1 cellular context compared by ENCODE assay signal in the genomic region with DNA sequence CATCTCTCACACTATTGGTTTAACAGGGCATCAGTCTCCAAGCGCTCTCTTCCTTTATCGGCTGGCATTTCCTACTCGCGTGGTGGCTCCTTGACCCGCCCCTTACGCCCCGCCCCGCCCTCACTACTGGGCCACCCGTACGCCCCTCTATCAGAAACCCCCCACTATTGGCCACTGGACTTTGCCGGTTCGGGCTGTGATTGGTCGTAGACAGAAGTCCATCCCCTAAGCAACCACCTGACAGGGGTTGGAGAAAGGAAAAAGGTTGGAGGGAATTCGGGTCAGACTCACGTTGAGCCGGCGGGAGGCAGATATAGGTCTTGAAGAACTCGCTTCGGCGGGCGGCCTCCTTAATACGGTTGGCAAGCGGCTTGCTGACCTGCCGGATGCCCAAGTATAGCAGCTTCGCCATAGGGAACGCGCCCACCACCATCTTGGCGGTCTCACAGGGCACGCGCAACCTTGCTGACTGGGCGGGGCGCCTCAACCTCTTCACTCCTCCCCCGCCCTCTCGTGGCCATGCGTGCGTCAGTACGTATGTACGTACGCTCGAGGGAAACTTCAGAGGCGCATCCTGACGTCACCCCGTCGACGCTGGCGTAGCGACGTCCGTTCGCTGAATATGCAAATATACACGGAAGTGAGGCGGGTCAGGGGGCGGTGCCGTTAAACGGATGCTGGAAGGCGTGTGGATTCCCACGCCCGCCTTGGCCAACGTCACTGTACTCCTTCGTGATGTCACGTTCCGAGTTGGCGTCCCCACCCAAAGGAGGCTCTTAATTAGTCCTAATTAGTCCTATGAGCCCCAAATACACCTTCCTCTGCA.
TF ChIP-seq lines count a peak whose summit lies in the region.

OPA3 (minus strand) TSS at position 471 of the 826 bp plus-strand sequence; CDS start at position 433, 38 bp downstream.

TF ChIP-seq in HepG2, 621 proteins besides CTCF, POLR2A, EP300 and RAD21 (continued from another document and continues in another):
- TF ChIP-seq TFDP1 (CRISPR knock-in tag; IDR thresholded peaks at IDR 0.05; ENCODE audit: borderline replicate concordance) = no peak
- no peak for TF ChIP-seq CCAR2 (optimal IDR thresholded peaks at IDR 0.05; ENCODE audit: low read depth, low read length)
- TF ChIP-seq ZNF703 (CRISPR knock-in tag; IDR thresholded peaks at IDR 0.05; ENCODE audit: borderline replicate concordance) = no peak
- no peak for TF ChIP-seq ZNF296 (CRISPR knock-in tag; conservative IDR thresholded peaks at IDR 0.05)
- TF ChIP-seq GATAD1 (CRISPR knock-in tag; IDR thresholded peaks at IDR 0.05) = peak; percentile 80
- no peak; the same call in 1 of the 2 replicates for TF ChIP-seq ZNF329 (CRISPR knock-in tag; IDR thresholded peaks at IDR 0.05; ENCODE audit: low read depth)
- TF ChIP-seq ZNF331 (CRISPR knock-in tag; IDR thresholded peaks at IDR 0.05) = 0 out of 2 replicates have a peak, but pooled peaks have one; percentile 9
- TF ChIP-seq, protein P1, sequence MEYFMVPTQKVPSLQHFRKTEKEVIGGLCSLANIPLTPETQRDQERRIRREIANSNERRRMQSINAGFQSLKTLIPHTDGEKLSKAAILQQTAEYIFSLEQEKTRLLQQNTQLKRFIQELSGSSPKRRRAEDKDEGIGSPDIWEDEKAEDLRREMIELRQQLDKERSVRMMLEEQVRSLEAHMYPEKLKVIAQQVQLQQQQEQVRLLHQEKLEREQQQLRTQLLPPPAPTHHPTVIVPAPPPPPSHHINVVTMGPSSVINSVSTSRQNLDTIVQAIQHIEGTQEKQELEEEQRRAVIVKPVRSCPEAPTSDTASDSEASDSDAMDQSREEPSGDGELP (IDR thresholded peaks at IDR 0.05; ENCODE audit: borderline replicate concordance, low read depth) = peak; percentile 33; the same call in 1 of the 2 replicates
- 0 out of 2 replicates have a peak, but pooled peaks have one; percentile 19 for TF ChIP-seq PRDM10 (CRISPR knock-in tag; IDR thresholded peaks at IDR 0.05; ENCODE audit: low read depth)
- TF ChIP-seq KDM1A (CRISPR knock-in tag; IDR thresholded peaks at IDR 0.05) = no peak
- peak; percentile 81; the same call in 1 of the 2 replicates for TF ChIP-seq SRF (IDR thresholded peaks at IDR 0.05; ENCODE audit: low read depth, low read length)
- TF ChIP-seq ZNF124 (CRISPR knock-in tag; IDR thresholded peaks at IDR 0.05) = no peak
- TF ChIP-seq RFX3 (CRISPR knock-in tag; IDR thresholded peaks at IDR 0.05) = 0 out of 2 replicates have a peak, but pooled peaks have one; percentile 10
- TF ChIP-seq, protein P2, sequence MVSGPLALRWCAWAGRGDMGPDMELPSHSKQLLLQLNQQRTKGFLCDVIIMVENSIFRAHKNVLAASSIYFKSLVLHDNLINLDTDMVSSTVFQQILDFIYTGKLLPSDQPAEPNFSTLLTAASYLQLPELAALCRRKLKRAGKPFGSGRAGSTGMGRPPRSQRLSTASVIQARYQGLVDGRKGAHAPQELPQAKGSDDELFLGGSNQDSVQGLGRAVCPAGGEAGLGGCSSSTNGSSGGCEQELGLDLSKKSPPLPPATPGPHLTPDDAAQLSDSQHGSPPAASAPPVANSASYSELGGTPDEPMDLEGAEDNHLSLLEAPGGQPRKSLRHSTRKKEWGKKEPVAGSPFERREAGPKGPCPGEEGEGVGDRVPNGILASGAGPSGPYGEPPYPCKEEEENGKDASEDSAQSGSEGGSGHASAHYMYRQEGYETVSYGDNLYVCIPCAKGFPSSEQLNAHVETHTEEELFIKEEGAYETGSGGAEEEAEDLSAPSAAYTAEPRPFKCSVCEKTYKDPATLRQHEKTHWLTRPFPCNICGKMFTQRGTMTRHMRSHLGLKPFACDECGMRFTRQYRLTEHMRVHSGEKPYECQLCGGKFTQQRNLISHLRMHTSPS (CRISPR knock-in tag; IDR thresholded peaks at IDR 0.05; ENCODE audit: low read depth) = no peak
- TF ChIP-seq MYPOP (CRISPR knock-in tag; IDR thresholded peaks at IDR 0.05) = 0 out of 2 replicates have a peak, but pooled peaks have one; percentile 58
- no peak for TF ChIP-seq GRHL1 (CRISPR knock-in tag; conservative IDR thresholded peaks at IDR 0.05)
- no peak for TF ChIP-seq ZSCAN30 (CRISPR knock-in tag; IDR thresholded peaks at IDR 0.05)
- TF ChIP-seq SYNCRIP (IDR thresholded peaks at IDR 0.05; ENCODE audit: insufficient read depth, low read depth, low read length) = no peak
- no peak for TF ChIP-seq ZNF710 (CRISPR knock-in tag; IDR thresholded peaks at IDR 0.05; ENCODE audit: borderline replicate concordance)
- TF ChIP-seq POGZ (CRISPR knock-in tag; IDR thresholded peaks at IDR 0.05) = peak; percentile 78; the same call in 1 of the 2 replicates
- TF ChIP-seq RXRA (CRISPR knock-in tag; IDR thresholded peaks at IDR 0.05) = peak; percentile 54
- no peak for TF ChIP-seq HINFP (CRISPR knock-in tag; IDR thresholded peaks at IDR 0.05; ENCODE audit: low read depth)
- TF ChIP-seq ZNF460 (CRISPR knock-in tag; IDR thresholded peaks at IDR 0.05; ENCODE audit: borderline replicate concordance) = no peak
- TF ChIP-seq IKZF1 (IDR thresholded peaks at IDR 0.05) = no peak
- TF ChIP-seq ZSCAN20 (CRISPR knock-in tag; IDR thresholded peaks at IDR 0.05; ENCODE audit: borderline replicate concordance) = no peak
- TF ChIP-seq ZBTB2 (CRISPR knock-in tag; IDR thresholded peaks at IDR 0.05; ENCODE audit: low read depth) = no peak
- no peak; the same call in 1 of the 2 replicates for TF ChIP-seq CHD2 (IDR thresholded peaks at IDR 0.05; ENCODE audit: low read depth, low read length)
- TF ChIP-seq HNF1A (IDR thresholded peaks at IDR 0.05; ENCODE audit: low read depth) = no peak
- peak; percentile 69; the same call in 1 of the 2 replicates for TF ChIP-seq HNF1A (CRISPR knock-in tag; IDR thresholded peaks at IDR 0.05; ENCODE audit: borderline replicate concordance)
- TF ChIP-seq ATF7-NPFF (CRISPR knock-in tag; IDR thresholded peaks at IDR 0.05; ENCODE audit: low read depth) = no peak
- TF ChIP-seq GTF2F1 (IDR thresholded peaks at IDR 0.05; ENCODE audit: low read length) = no peak
- TF ChIP-seq NFE2L2 (IDR thresholded peaks at IDR 0.05; ENCODE audit: low read length) = no peak; the same call in 1 of the 2 replicates
